ENCODE assay signal across 12 cellular contexts in the genomic region with DNA sequence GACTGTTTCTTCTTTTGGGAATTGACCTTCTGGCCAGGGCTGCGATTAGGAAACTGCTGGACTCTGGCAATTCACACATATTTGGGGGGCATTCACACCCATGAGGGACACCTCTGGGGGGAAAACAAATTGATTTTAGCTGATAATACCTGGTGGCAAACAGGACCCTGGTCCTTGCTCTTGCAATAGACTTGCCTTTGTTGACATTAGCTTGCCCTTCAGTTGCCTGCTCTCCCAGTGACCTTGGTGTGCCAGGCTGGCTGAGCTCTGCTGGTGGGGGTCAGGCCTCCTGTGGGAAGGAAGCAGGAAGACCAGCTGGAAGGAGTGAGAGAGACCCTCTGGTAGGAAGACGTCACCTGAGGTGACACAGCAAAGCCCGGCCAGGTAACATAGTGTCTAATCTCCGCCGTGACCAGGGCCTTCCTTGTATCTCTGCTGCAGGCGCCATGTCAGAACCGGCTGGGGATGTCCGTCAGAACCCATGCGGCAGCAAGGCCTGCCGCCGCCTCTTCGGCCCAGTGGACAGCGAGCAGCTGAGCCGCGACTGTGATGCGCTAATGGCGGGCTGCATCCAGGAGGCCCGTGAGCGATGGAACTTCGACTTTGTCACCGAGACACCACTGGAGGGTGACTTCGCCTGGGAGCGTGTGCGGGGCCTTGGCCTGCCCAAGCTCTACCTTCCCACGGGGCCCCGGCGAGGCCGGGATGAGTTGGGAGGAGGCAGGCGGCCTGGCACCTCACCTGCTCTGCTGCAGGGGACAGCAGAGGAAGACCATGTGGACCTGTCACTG. TPM values are rescaled to one million over a fixed set of nuclear protein-coding genes. Genes with fewer than 3 reads are reported as not detected.
DNase-seq lines count a peak whose midpoint lies in the region; ATAC-seq and TF ChIP-seq lines count a peak whose summit lies in the region.
"Had no signal": no experiment of that assay in that cellular context is flagged by ENCODE, and none has a peak within 500 bp of the region (broad histone marks: within the 10 kb centered on the region; RNA-seq: fewer than 3 reads in every experiment).

No MANE protein-coding gene starts in this region.

- H3K27ac Mint-ChIP-seq in Calu3 (ENCODE audit: unreplicated experiment), result peak overlapping the region; percentile 66
- no peak overlapping the region for H3K27ac Mint-ChIP-seq in activated naive CD8-positive, alpha-beta T cell treated with anti-CD3 and anti-CD28 coated beads for 36 hours
- H3K27ac Mint-ChIP-seq: activated naive CD8-positive, alpha-beta T cell had no signal

- TF ChIP-seq CTCF in Calu3 (IDR thresholded peaks at IDR 0.05; ENCODE audit: unreplicated experiment), result no peak
- TF ChIP-seq CTCF in HEK293 (tag by site-specific recombination; IDR thresholded peaks at IDR 0.05), result no peak
- TF ChIP-seq CTCF in body of pancreas (IDR thresholded peaks at IDR 0.05), result no peak
- TF ChIP-seq CTCF in neutrophil (IDR thresholded peaks at IDR 0.05), result no peak

- DNase-seq in Calu3, result no peak
- DNase-seq in body of pancreas, result peak; percentile 50 to 72 (median 68)
- DNase-seq in OCI-M1 (lab: John Stamatoyannopoulos, UW), result no peak
- no peak for DNase-seq in activated naive CD8-positive, alpha-beta T cell treated with anti-CD3 and anti-CD28 coated beads for 36 hours
- DNase-seq: H9, NCI-H1092 treated with DMSO at 0.1 percent for 48 hours had no signal

- peaks cover 42% of the 10 kb centered on the region for H3K4me1 Mint-ChIP-seq in Calu3 (ENCODE audit: low read depth, unreplicated experiment)
- H3K4me1 Mint-ChIP-seq in activated naive CD8-positive, alpha-beta T cell treated with anti-CD3 and anti-CD28 coated beads for 36 hours, result peaks cover 22% of the 10 kb centered on the region

- H3K27ac ChIP-seq in HEK293 (ENCODE audit: extremely low read depth, low read depth, low read length) (no peak overlapping the region), body of pancreas (peak overlapping the region; percentile 22 to 88 (median 85)), neutrophil (peak overlapping the region; percentile 53)

- POLR2A ChIA-PET in HEK293 (lab: Yijun Ruan, JAX), result no interaction called here

- H3K9me3 Mint-ChIP-seq in Calu3 (ENCODE audit: low read depth, unreplicated experiment), result no peaks in the 10 kb centered on the region
- no peaks in the 10 kb centered on the region for H3K9me3 Mint-ChIP-seq in activated naive CD8-positive, alpha-beta T cell treated with anti-CD3 and anti-CD28 coated beads for 36 hours
- H3K9me3 Mint-ChIP-seq: H9, neural crest cell had no signal

- intact Hi-C loops in Calu3 (cut with micrococcal nuclease; ENCODE audit: unreplicated experiment) (loop anchor here (2.0 kb wide), 2 partner anchors 41 to 75 kb away; no protein-coding TSS in a partner anchor), body of pancreas (cut with DNase I) (no loop called here)

- WGBS in body of pancreas, 2 donors, result 73% methylated on average over 25 to 29 of the region's 29 CpGs

- H3K36me3 Mint-ChIP-seq in Calu3 (ENCODE audit: insufficient read depth, unreplicated experiment), result peaks cover 67% of the 10 kb centered on the region
- peaks cover 20% of the 10 kb centered on the region for H3K36me3 Mint-ChIP-seq in activated naive CD8-positive, alpha-beta T cell treated with anti-CD3 and anti-CD28 coated beads for 36 hours

- ATAC-seq in body of pancreas (no peak), HG02870 (IDR thresholded peaks at IDR 0.05; ENCODE audit: unreplicated experiment) (no peak)

- H3K4me3 Mint-ChIP-seq in Calu3 (ENCODE audit: low read depth, unreplicated experiment), result no peak overlapping the region
- no peak overlapping the region for H3K4me3 Mint-ChIP-seq in activated naive CD8-positive, alpha-beta T cell treated with anti-CD3 and anti-CD28 coated beads for 36 hours
- H3K4me3 Mint-ChIP-seq: activated naive CD8-positive, alpha-beta T cell; H9; neural crest cell had no signal

- H3K27me3 Mint-ChIP-seq in Calu3 (ENCODE audit: unreplicated experiment), result no peaks in the 10 kb centered on the region
- peaks cover 4% of the 10 kb centered on the region for H3K27me3 Mint-ChIP-seq in activated naive CD8-positive, alpha-beta T cell treated with anti-CD3 and anti-CD28 coated beads for 36 hours

- no peak overlapping the region for H3K4me3 ChIP-seq in HEK293 (ENCODE audit: low read depth, low read length)
- no peak overlapping the region for H3K4me3 ChIP-seq in body of pancreas
- H3K4me3 ChIP-seq in neutrophil (ENCODE audit: low read depth in 1 of 2, low read length in 1 of 2), result no peak overlapping the region
- H3K4me3 ChIP-seq: upper lobe of left lung had no signal

- peak in 1 of 3 donors; percentile 16 for TF ChIP-seq POLR2A in body of pancreas (IDR thresholded peaks at IDR 0.05)

- CTCF ChIA-PET in Calu3 (lab: Charles Lee) (interaction anchor here (0.7 kb wide), 1 partner anchor 75 kb away, joined by 3 read pairs; no protein-coding TSS in a partner anchor), HEK293 (lab: Yijun Ruan, JAX) (interaction anchor here (0.7 to 8.5 kb wide), 8 partner anchors 13 to 82 kb away, joined by 3 to 47 read pairs (median 8); no protein-coding TSS in a partner anchor)

- H3K9me3 ChIP-seq in HEK293 (ENCODE audit: control insufficient read depth, insufficient read depth, low read depth, low read length), result no peaks in the 10 kb centered on the region
- no peaks in the 10 kb centered on the region for H3K9me3 ChIP-seq in body of pancreas
- no peaks in the 10 kb centered on the region for H3K9me3 ChIP-seq in neutrophil
- H3K9me3 ChIP-seq: upper lobe of left lung had no signal

- H3K36me3 ChIP-seq in HEK293 (ENCODE audit: control insufficient read depth in 2 of 2, insufficient read depth in 1 of 2, low read length in 2 of 2) (peaks cover 24 to 64% of the 10 kb centered on the region in 2 experiments), body of pancreas (replicated peaks in 1 of 2; ENCODE audit: insufficient read depth in 1 of 2, low read depth in 2 of 2) (peaks cover 18 to 27% of the 10 kb centered on the region in 2 donors), neutrophil (no peaks in the 10 kb centered on the region)

- H3K27me3 ChIP-seq in body of pancreas (no peaks in the 10 kb centered on the region), neutrophil (peaks cover 17% of the 10 kb centered on the region)
- H3K27me3 ChIP-seq: upper lobe of left lung had no signal

- no TSS peak for BruUV-seq in Calu3 (replicated peaks; lab: Mats Ljungman, UMichigan)

- H3K4me1 ChIP-seq in HEK293 (ENCODE audit: control insufficient read depth, insufficient read depth, low read length) (peaks cover 7% of the 10 kb centered on the region), body of pancreas (peaks cover 44% of the 10 kb centered on the region), neutrophil (ENCODE audit: control insufficient read depth in 1 of 2, insufficient read depth in 1 of 2, low read depth in 1 of 2, low read length in 1 of 2) (peaks cover 49 to 52% of the 10 kb centered on the region in 2 experiments)

TF ChIP-seq in HEK293, 187 proteins besides CTCF, POLR2A, EP300 and RAD21:
- TF ChIP-seq, protein P1, sequence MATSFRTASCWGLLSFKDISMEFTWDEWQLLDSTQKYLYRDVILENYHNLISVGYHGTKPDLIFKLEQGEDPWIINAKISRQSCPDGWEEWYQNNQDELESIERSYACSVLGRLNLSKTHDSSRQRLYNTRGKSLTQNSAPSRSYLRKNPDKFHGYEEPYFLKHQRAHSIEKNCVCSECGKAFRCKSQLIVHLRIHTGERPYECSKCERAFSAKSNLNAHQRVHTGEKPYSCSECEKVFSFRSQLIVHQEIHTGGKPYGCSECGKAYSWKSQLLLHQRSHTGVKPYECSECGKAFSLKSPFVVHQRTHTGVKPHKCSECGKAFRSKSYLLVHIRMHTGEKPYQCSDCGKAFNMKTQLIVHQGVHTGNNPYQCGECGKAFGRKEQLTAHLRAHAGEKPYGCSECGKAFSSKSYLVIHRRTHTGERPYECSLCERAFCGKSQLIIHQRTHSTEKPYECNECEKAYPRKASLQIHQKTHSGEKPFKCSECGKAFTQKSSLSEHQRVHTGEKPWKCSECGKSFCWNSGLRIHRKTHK (tag by site-specific recombination; IDR thresholded peaks at IDR 0.05), result no peak
- TF ChIP-seq HOXC10 (CRISPR knock-in tag; IDR thresholded peaks at IDR 0.05) (0 out of 2 replicates have a peak, but pooled peaks have one; percentile 65), GLIS2 (tag by site-specific recombination; IDR thresholded peaks at IDR 0.05) (0 out of 2 replicates have a peak, but pooled peaks have one; percentile 12), ZNF157 (tag by site-specific recombination; IDR thresholded peaks at IDR 0.05) (no peak), ZNF335 (tag by site-specific recombination; conservative IDR thresholded peaks at IDR 0.05) (no peak)

RNA-seq across cellular contexts. Expression of gene CDKN1A, which starts 5.3 kb away (rescaled TPM):
- total RNA-seq in Calu3 (2022), result 26.5 and 33.7 TPM in 2 replicates
- total RNA-seq in body of pancreas, result 10 to 100 TPM; 75.2 to 84.3 TPM
- total RNA-seq in activated naive CD8-positive, alpha-beta T cell treated with anti-CD3 and anti-CD28 coated beads for 36 hours, result 10 to 100 TPM; 12.6 to 13.0 TPM

RNA-seq across cellular contexts. Expression of gene RAB44, which starts 13.8 kb away (rescaled TPM):
- total RNA-seq in Calu3 (2022), result not detected in 2 replicates
- total RNA-seq in body of pancreas, result under 1 TPM in 1 of 2 donors, not detected in 1; 0.26 TPM
- not detected for total RNA-seq in activated naive CD8-positive, alpha-beta T cell treated with anti-CD3 and anti-CD28 coated beads for 36 hours
- total RNA-seq: H9, neural crest cell had no signal

Comparison
In these comparisons a context has a peak if more than half of its experiments do, and no peak if none do; other contexts are left out.
1. DNase-seq: peak in body of pancreas (4 of 4); none in Calu3 (single experiment), OCI-M1 (single experiment) and activated naive CD8-positive, alpha-beta T cell treated with anti-CD3 and anti-CD28 coated beads for 36 hours (single experiment).